Comparison of ENCODE assay signal across 2 cellular contexts in the genomic region with DNA sequence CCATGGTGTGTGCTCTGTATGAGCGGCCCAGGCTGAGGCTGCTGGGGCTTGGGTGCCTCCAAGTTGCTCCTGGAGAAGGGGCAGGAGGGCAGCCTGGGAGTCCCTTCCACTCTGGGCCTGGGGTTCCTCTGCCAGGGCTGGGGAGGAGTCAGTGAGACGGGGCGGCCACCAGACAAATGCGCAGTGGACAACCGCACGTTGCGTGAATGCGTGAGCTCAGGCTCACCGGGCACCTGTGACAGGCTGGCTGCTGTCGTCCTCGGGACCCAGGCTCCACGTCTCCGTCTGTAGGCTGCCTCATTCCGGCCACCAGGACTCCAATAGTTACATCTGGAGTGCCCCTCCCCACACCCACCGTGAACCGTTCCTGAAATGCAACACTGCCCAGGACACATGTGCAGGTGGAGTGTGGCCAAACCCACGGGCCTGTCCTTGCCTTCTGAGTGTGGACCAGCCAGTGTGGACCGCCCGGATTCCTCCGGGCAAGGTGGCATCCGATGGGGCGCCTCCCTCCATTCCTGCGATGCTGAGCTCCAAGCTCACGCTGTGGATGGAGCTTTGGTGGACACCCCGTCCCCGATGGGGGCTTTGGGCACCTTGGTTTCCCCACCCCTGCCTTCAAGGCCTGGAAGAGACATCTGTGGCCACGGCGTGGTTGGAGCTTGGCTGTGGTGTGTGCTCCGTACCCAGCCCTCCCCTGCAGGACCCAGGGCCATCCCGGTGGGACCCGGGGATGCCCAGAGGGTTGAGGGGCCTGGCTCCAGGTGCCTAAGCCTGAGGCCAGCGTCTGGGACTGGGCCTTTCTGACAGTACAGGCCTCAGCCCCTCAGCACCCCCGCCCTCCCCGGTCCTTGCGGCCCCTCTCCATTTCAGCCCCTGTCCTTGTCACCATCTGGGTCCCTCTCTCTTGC.
A peak's percentile ranks its signal among the peaks of the same experiment; 100 is the strongest.
TF ChIP-seq lines count a peak whose summit lies in the region.

No MANE protein-coding gene starts in this region.

TF ChIP-seq in H1, 55 proteins besides CTCF, POLR2A, EP300 and RAD21:
- TF ChIP-seq HDAC6 (IDR thresholded peaks at IDR 0.05; ENCODE audit: low read depth, low read length) (no peak), SIX5 (IDR thresholded peaks at IDR 0.05; ENCODE audit: low read depth, low read length) (no peak), MAFK (IDR thresholded peaks at IDR 0.05; ENCODE audit: low read depth, low read length) (no peak), CHD1 (IDR thresholded peaks at IDR 0.05; ENCODE audit: low read depth, low read length) (no peak), RBBP5 (IDR thresholded peaks at IDR 0.05; ENCODE audit: borderline replicate concordance, low read depth, low read length) (no peak), NANOG (IDR thresholded peaks at IDR 0.05; ENCODE audit: insufficient read depth, low read depth, low read length, poor library complexity, severe bottlenecking) (no peak), JUN (IDR thresholded peaks at IDR 0.05; ENCODE audit: low read depth, low read length) (no peak), CHD2 (IDR thresholded peaks at IDR 0.05; ENCODE audit: low read length) (no peak), EGR1 (IDR thresholded peaks at IDR 0.05; ENCODE audit: borderline replicate concordance, low read depth, low read length) (no peak), SP4 (IDR thresholded peaks at IDR 0.05; ENCODE audit: low read length) (no peak), CTBP2 (IDR thresholded peaks at IDR 0.05; ENCODE audit: borderline replicate concordance, insufficient read depth, insufficient read length, low read length) (no peak), CBX5 (IDR thresholded peaks at IDR 0.05; ENCODE audit: low read depth, low read length) (no peak), E2F6 (IDR thresholded peaks at IDR 0.05) (no peak), POLR2AphosphoS5 (IDR thresholded peaks at IDR 0.05; ENCODE audit: low read depth, low read length) (no peak), SP1 (IDR thresholded peaks at IDR 0.05; ENCODE audit: low read depth, low read length) (no peak), RNF2 (IDR thresholded peaks at IDR 0.05; ENCODE audit: borderline replicate concordance, low read depth, low read length, missing control alignments, poor library complexity, severe bottlenecking) (no peak)
- TF ChIP-seq, protein P1, sequence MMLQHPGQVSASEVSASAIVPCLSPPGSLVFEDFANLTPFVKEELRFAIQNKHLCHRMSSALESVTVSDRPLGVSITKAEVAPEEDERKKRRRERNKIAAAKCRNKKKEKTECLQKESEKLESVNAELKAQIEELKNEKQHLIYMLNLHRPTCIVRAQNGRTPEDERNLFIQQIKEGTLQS (IDR thresholded peaks at IDR 0.05; ENCODE audit: insufficient read depth, low read depth, low read length), result no peak

TF ChIP-seq in HepG2, 621 proteins besides CTCF, POLR2A, EP300 and RAD21:
- TF ChIP-seq SOX5 (CRISPR knock-in tag; IDR thresholded peaks at IDR 0.05; ENCODE audit: borderline replicate concordance) (no peak), THAP7 (CRISPR knock-in tag; IDR thresholded peaks at IDR 0.05) (no peak), SRF (IDR thresholded peaks at IDR 0.05; ENCODE audit: low read depth, low read length) (no peak), ZNF180 (CRISPR knock-in tag; IDR thresholded peaks at IDR 0.05; ENCODE audit: borderline replicate concordance, low read depth) (no peak), ZNF343 (CRISPR knock-in tag; IDR thresholded peaks at IDR 0.05) (no peak), ZBTB7B (CRISPR knock-in tag; IDR thresholded peaks at IDR 0.05) (no peak), HDAC1 (CRISPR knock-in tag; IDR thresholded peaks at IDR 0.05) (0 out of 2 replicates have a peak, but pooled peaks have one; percentile 2), TBX2 (CRISPR knock-in tag; IDR thresholded peaks at IDR 0.05; ENCODE audit: borderline replicate concordance) (no peak), ZNF563 (CRISPR knock-in tag; IDR thresholded peaks at IDR 0.05) (no peak)
- TF ChIP-seq, protein P2, sequence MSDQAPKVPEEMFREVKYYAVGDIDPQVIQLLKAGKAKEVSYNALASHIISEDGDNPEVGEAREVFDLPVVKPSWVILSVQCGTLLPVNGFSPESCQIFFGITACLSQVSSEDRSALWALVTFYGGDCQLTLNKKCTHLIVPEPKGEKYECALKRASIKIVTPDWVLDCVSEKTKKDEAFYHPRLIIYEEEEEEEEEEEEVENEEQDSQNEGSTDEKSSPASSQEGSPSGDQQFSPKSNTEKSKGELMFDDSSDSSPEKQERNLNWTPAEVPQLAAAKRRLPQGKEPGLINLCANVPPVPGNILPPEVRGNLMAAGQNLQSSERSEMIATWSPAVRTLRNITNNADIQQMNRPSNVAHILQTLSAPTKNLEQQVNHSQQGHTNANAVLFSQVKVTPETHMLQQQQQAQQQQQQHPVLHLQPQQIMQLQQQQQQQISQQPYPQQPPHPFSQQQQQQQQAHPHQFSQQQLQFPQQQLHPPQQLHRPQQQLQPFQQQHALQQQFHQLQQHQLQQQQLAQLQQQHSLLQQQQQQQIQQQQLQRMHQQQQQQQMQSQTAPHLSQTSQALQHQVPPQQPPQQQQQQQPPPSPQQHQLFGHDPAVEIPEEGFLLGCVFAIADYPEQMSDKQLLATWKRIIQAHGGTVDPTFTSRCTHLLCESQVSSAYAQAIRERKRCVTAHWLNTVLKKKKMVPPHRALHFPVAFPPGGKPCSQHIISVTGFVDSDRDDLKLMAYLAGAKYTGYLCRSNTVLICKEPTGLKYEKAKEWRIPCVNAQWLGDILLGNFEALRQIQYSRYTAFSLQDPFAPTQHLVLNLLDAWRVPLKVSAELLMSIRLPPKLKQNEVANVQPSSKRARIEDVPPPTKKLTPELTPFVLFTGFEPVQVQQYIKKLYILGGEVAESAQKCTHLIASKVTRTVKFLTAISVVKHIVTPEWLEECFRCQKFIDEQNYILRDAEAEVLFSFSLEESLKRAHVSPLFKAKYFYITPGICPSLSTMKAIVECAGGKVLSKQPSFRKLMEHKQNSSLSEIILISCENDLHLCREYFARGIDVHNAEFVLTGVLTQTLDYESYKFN (CRISPR knock-in tag; conservative IDR thresholded peaks at IDR 0.05), result 0 out of 2 replicates have a peak, but pooled peaks have one; percentile 2
- TF ChIP-seq, protein P3, sequence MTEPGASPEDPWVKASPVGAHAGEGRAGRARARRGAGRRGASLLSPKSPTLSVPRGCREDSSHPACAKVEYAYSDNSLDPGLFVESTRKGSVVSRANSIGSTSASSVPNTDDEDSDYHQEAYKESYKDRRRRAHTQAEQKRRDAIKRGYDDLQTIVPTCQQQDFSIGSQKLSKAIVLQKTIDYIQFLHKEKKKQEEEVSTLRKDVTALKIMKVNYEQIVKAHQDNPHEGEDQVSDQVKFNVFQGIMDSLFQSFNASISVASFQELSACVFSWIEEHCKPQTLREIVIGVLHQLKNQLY (CRISPR knock-in tag; IDR thresholded peaks at IDR 0.05), result no peak
- TF ChIP-seq, protein P4, sequence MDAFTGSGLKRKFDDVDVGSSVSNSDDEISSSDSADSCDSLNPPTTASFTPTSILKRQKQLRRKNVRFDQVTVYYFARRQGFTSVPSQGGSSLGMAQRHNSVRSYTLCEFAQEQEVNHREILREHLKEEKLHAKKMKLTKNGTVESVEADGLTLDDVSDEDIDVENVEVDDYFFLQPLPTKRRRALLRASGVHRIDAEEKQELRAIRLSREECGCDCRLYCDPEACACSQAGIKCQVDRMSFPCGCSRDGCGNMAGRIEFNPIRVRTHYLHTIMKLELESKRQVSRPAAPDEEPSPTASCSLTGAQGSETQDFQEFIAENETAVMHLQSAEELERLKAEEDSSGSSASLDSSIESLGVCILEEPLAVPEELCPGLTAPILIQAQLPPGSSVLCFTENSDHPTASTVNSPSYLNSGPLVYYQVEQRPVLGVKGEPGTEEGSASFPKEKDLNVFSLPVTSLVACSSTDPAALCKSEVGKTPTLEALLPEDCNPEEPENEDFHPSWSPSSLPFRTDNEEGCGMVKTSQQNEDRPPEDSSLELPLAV (CRISPR knock-in tag; conservative IDR thresholded peaks at IDR 0.05; ENCODE audit: low read depth), result no peak
